Comparison of ENCODE assay signal across 1 cellular context in the genomic region with DNA sequence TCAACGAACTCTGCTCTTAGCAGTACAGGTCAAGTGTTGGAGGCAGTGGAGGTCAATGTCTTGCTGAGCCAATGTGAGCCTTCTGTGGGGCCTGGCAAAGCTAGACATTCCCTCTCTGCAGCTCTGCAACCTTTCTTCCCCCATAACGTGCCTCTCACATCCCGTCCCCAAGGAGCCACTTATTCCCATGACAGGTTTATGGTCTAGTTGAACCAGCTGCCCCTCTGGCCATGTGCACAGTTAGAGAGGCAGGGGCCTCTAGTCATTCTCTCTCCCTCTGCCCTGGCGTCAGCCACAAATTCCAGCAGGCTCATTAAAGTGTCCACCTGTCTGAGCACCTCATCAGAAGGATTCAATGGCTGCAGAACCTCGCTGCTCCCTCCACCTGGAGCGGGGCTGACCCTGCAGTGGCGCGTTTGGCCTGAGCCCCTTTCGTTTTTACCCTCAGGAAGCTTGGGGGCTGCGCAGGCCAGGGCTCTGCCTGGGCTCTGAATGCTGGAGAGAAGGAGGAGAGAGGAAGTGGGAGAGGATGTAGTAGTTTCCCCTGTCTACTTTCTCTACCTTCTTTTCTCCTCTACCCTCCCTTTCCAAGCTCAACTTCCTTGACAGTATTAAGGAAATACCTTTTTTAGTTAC.
TF ChIP-seq lines count a peak whose summit lies in the region.

No MANE protein-coding gene starts in this region.

TF ChIP-seq in GM23338, 12 proteins besides CTCF, POLR2A, EP300 and RAD21 (continued from another document):
- TF ChIP-seq, protein P1, sequence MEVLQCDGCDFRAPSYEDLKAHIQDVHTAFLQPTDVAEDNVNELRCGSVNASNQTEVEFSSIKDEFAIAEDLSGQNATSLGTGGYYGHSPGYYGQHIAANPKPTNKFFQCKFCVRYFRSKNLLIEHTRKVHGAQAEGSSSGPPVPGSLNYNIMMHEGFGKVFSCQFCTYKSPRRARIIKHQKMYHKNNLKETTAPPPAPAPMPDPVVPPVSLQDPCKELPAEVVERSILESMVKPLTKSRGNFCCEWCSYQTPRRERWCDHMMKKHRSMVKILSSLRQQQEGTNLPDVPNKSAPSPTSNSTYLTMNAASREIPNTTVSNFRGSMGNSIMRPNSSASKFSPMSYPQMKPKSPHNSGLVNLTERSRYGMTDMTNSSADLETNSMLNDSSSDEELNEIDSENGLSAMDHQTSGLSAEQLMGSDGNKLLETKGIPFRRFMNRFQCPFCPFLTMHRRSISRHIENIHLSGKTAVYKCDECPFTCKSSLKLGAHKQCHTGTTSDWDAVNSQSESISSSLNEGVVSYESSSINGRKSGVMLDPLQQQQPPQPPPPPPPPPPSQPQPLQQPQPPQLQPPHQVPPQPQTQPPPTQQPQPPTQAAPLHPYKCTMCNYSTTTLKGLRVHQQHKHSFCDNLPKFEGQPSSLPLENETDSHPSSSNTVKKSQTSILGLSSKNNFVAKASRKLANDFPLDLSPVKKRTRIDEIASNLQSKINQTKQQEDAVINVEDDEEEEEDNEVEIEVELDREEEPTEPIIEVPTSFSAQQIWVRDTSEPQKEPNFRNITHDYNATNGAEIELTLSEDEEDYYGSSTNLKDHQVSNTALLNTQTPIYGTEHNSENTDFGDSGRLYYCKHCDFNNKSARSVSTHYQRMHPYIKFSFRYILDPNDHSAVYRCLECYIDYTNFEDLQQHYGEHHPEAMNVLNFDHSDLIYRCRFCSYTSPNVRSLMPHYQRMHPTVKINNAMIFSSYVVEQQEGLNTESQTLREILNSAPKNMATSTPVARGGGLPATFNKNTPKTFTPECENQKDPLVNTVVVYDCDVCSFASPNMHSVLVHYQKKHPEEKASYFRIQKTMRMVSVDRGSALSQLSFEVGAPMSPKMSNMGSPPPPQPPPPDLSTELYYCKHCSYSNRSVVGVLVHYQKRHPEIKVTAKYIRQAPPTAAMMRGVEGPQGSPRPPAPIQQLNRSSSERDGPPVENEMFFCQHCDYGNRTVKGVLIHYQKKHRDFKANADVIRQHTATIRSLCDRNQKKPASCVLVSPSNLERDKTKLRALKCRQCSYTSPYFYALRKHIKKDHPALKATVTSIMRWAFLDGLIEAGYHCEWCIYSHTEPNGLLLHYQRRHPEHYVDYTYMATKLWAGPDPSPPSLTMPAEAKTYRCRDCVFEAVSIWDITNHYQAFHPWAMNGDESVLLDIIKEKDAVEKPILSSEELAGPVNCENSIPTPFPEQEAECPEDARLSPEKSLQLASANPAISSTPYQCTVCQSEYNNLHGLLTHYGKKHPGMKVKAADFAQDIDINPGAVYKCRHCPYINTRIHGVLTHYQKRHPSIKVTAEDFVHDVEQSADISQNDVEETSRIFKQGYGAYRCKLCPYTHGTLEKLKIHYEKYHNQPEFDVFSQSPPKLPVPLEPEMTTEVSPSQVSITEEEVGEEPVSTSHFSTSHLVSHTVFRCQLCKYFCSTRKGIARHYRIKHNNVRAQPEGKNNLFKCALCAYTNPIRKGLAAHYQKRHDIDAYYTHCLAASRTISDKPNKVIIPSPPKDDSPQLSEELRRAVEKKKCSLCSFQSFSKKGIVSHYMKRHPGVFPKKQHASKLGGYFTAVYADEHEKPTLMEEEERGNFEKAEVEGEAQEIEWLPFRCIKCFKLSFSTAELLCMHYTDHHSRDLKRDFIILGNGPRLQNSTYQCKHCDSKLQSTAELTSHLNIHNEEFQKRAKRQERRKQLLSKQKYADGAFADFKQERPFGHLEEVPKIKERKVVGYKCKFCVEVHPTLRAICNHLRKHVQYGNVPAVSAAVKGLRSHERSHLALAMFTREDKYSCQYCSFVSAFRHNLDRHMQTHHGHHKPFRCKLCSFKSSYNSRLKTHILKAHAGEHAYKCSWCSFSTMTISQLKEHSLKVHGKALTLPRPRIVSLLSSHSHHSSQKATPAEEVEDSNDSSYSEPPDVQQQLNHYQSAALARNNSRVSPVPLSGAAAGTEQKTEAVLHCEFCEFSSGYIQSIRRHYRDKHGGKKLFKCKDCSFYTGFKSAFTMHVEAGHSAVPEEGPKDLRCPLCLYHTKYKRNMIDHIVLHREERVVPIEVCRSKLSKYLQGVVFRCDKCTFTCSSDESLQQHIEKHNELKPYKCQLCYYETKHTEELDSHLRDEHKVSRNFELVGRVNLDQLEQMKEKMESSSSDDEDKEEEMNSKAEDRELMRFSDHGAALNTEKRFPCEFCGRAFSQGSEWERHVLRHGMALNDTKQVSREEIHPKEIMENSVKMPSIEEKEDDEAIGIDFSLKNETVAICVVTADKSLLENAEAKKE (CRISPR knock-in tag; IDR thresholded peaks at IDR 0.05): no peak
- TF ChIP-seq ZNF114 (CRISPR knock-in tag; IDR thresholded peaks at IDR 0.05) (no peak), POLR2AphosphoS5 (IDR thresholded peaks at IDR 0.05; ENCODE audit: low read depth) (no peak), ZNF331 (CRISPR knock-in tag; IDR thresholded peaks at IDR 0.05; ENCODE audit: low read depth) (no peak)
